18 cellular contexts compared by ENCODE assay signal in genomic region chr1:5575396-5576110, GRCh38.
DNase-seq lines count a peak whose midpoint lies in the region; ATAC-seq and TF ChIP-seq lines count a peak whose summit lies in the region.
"Had no signal": no experiment of that assay in that cellular context is flagged by ENCODE, and none has a peak within 500 bp of the region (broad histone marks: within the 10 kb centered on the region; RNA-seq: fewer than 3 reads in every experiment).

No MANE protein-coding gene starts in this region.

- no peaks in the 10 kb centered on the region for H4K20me1 ChIP-seq in GM23338 (replicated peaks; ENCODE audit: insufficient read depth)

- no peak overlapping the region for H3K4me2 ChIP-seq in GM23338

- WGBS in stomach, 5 donors, result 69 to 76% (median 72%) methylated on average over 8 of the region's 8 CpGs

- DNase-seq in GM23338 (ENCODE audit: low spot score), result peak; percentile 1
- peak; percentile 7 for DNase-seq in colonic mucosa
- peak; percentile 60 for DNase-seq in left kidney (ENCODE audit: low read depth, low spot score)
- peak; percentile 17 for DNase-seq in stomach
- no peak for DNase-seq in activated CD4-positive, alpha-beta T cell treated with anti-CD3 and anti-CD28 coated beads, Interleukin-2, amount 10 ng/mL, durations not matched to agents 7 days and 5 days
- DNase-seq in NCI-H2029 (lab: John Stamatoyannopoulos, UW), result no peak
- DNase-seq in MG63, result no peak
- DNase-seq: ACHN; C1 segment of cervical spinal cord; Calu3; CD4-positive, alpha-beta T cell; DMS 273 treated with DMSO at 0.1 percent for 48 hours; GOT3; H9 had no signal

- H3K27ac ChIP-seq in GM23338 (ENCODE audit: low read depth) (no peak overlapping the region), colonic mucosa (no peak overlapping the region), stomach (no peak overlapping the region)

- H3K27me3 Mint-ChIP-seq in GM23338 (ENCODE audit: insufficient read depth, low read depth, poor library complexity), result peaks cover 5% of the 10 kb centered on the region
- H3K27me3 Mint-ChIP-seq in activated CD4-positive, alpha-beta T cell treated with anti-CD3 and anti-CD28 coated beads, Interleukin-2, amount 10 ng/mL, durations not matched to agents 7 days and 5 days, result peaks cover 1% of the 10 kb centered on the region

- H3K27ac Mint-ChIP-seq in GM23338, result no peak overlapping the region
- no peak overlapping the region for H3K27ac Mint-ChIP-seq in activated CD4-positive, alpha-beta T cell treated with anti-CD3 and anti-CD28 coated beads, Interleukin-2, amount 10 ng/mL, durations not matched to agents 7 days and 5 days
- H3K27ac Mint-ChIP-seq: B cell; CD4-positive, alpha-beta T cell; H9 had no signal

- no peaks in the 10 kb centered on the region for H3K27me3 ChIP-seq in GM23338 (ENCODE audit: insufficient read depth)
- H3K27me3 ChIP-seq in colonic mucosa, result no peaks in the 10 kb centered on the region
- peaks cover 0 to 9% (median 0%) of the 10 kb centered on the region in 3 donors for H3K27me3 ChIP-seq in stomach
- H3K27me3 ChIP-seq in MG63, result no peaks in the 10 kb centered on the region

- H3K9me2 ChIP-seq in GM23338 (ENCODE audit: insufficient read depth), result no peaks in the 10 kb centered on the region

- TF ChIP-seq CTCF in GM23338 (conservative IDR thresholded peaks at IDR 0.05; ENCODE audit: low read depth in 2 of 2) (no peak), colonic mucosa (IDR thresholded peaks at IDR 0.05) (no peak), stomach (IDR thresholded peaks at IDR 0.05) (no peak)

- no peak overlapping the region for H3K4me3 Mint-ChIP-seq in GM23338
- no peak overlapping the region for H3K4me3 Mint-ChIP-seq in activated CD4-positive, alpha-beta T cell treated with anti-CD3 and anti-CD28 coated beads, Interleukin-2, amount 10 ng/mL, durations not matched to agents 7 days and 5 days
- H3K4me3 Mint-ChIP-seq: B cell; CD4-positive, alpha-beta T cell; H9 had no signal

- H3K4me1 ChIP-seq in GM23338 (ENCODE audit: insufficient read depth) (no peaks in the 10 kb centered on the region), colonic mucosa (no peaks in the 10 kb centered on the region), stomach (no peaks in the 10 kb centered on the region)

- no peaks in the 10 kb centered on the region for H3F3A ChIP-seq in GM23338 (replicated peaks; ENCODE audit: low read depth)

- H3K9ac ChIP-seq in colonic mucosa (ENCODE audit: low read depth in 2 of 2, low read length in 2 of 2), result no peak overlapping the region

- H3K4me3 ChIP-seq in GM23338 (no peak overlapping the region), colonic mucosa (no peak overlapping the region), stomach (no peak overlapping the region), MG63 (no peak overlapping the region)
- H3K4me3 ChIP-seq: GM12878 had no signal

- intact Hi-C loops in colonic mucosa (cut with DNase I), result no loop called here
- intact Hi-C loops in stomach (cut with DNase I; ENCODE audit: low total_unique reads), result no loop called here

- POLR2A ChIA-PET in activated CD4-positive, alpha-beta T cell treated with anti-CD3 and anti-CD28 coated beads, Interleukin-2, amount 10 ng/mL, durations not matched to agents 7 days and 5 days (lab: Charles Lee), result no interaction called here

- CTCF ChIA-PET in activated CD4-positive, alpha-beta T cell treated with anti-CD3 and anti-CD28 coated beads, Interleukin-2, amount 10 ng/mL, durations not matched to agents 7 days and 5 days (lab: Charles Lee), result no interaction called here

- H3K9me3 Mint-ChIP-seq in GM23338, result peaks cover 18% of the 10 kb centered on the region
- peaks cover 2% of the 10 kb centered on the region for H3K9me3 Mint-ChIP-seq in activated CD4-positive, alpha-beta T cell treated with anti-CD3 and anti-CD28 coated beads, Interleukin-2, amount 10 ng/mL, durations not matched to agents 7 days and 5 days
- H3K9me3 Mint-ChIP-seq: CD4-positive, alpha-beta T cell had no signal

- H3K36me3 ChIP-seq in GM23338 (ENCODE audit: insufficient read depth) (peaks cover 4% of the 10 kb centered on the region; the same call in 1 of the 2 replicates), colonic mucosa (no peaks in the 10 kb centered on the region), stomach (no peaks in the 10 kb centered on the region), MG63 (no peaks in the 10 kb centered on the region)

- H3K4me1 Mint-ChIP-seq in GM23338, result no peaks in the 10 kb centered on the region; the same call in 2 of the 3 replicates
- no peaks in the 10 kb centered on the region for H3K4me1 Mint-ChIP-seq in activated CD4-positive, alpha-beta T cell treated with anti-CD3 and anti-CD28 coated beads, Interleukin-2, amount 10 ng/mL, durations not matched to agents 7 days and 5 days
- H3K4me1 Mint-ChIP-seq: B cell had no signal

- TF ChIP-seq EP300 in stomach (IDR thresholded peaks at IDR 0.05), result no peak

- no peaks in the 10 kb centered on the region; the same call in 2 of the 3 replicates for H3K36me3 Mint-ChIP-seq in GM23338 (ENCODE audit: low read depth)
- no peaks in the 10 kb centered on the region for H3K36me3 Mint-ChIP-seq in activated CD4-positive, alpha-beta T cell treated with anti-CD3 and anti-CD28 coated beads, Interleukin-2, amount 10 ng/mL, durations not matched to agents 7 days and 5 days (ENCODE audit: low read depth)

- H3K9me3 ChIP-seq in colonic mucosa, result no peaks in the 10 kb centered on the region
- H3K9me3 ChIP-seq in stomach, result peaks cover 0 to 6% (median 0%) of the 10 kb centered on the region in 4 donors
- no peaks in the 10 kb centered on the region for H3K9me3 ChIP-seq in MG63

- H2AFZ ChIP-seq in GM23338, result no peak overlapping the region

- TF ChIP-seq POLR2A in stomach (IDR thresholded peaks at IDR 0.05), result no peak

- no peaks in the 10 kb centered on the region for H3K79me2 ChIP-seq in GM23338 (replicated peaks; ENCODE audit: insufficient read depth)

- ATAC-seq in GM23338, result no peak
- no peak for ATAC-seq in HG03442 (IDR thresholded peaks at IDR 0.05; ENCODE audit: unreplicated experiment)
- ATAC-seq: GM12878, HepG2 had no signal

TF ChIP-seq in GM23338, 12 proteins besides CTCF, POLR2A, EP300 and RAD21 (continues in another document):
- no peak for TF ChIP-seq NANOG (IDR thresholded peaks at IDR 0.05; ENCODE audit: borderline replicate concordance)
- no peak for TF ChIP-seq ZNF114 (CRISPR knock-in tag; IDR thresholded peaks at IDR 0.05)
- no peak for TF ChIP-seq ETS1 (IDR thresholded peaks at IDR 0.05)
- no peak for TF ChIP-seq CREB1 (CRISPR knock-in tag; IDR thresholded peaks at IDR 0.05; ENCODE audit: low read depth)
- TF ChIP-seq EZH2phosphoT487 (IDR thresholded peaks at IDR 0.05; ENCODE audit: unreplicated experiment), result no peak
- no peak for TF ChIP-seq REST (IDR thresholded peaks at IDR 0.05; ENCODE audit: unreplicated experiment)
- TF ChIP-seq POLR2AphosphoS5 (IDR thresholded peaks at IDR 0.05; ENCODE audit: low read depth), result no peak
- TF ChIP-seq JUNB (IDR thresholded peaks at IDR 0.05; ENCODE audit: unreplicated experiment), result no peak

Comparison
In these comparisons a context has a peak if more than half of its experiments do, and no peak if none do; other contexts are left out.
1. DNase-seq: peak in GM23338 (single experiment), colonic mucosa (single experiment), left kidney (single experiment) and stomach (single experiment); none in activated CD4-positive, alpha-beta T cell treated with anti-CD3 and anti-CD28 coated beads, Interleukin-2, amount 10 ng/mL, durations not matched to agents 7 days and 5 days (single experiment), NCI-H2029 (single experiment) and MG63 (single experiment).